Comparison of ENCODE assay signal across 13 cellular contexts in genomic region chr2:84870306-84870705, GRCh38. TPM values are rescaled to one million over a fixed set of nuclear protein-coding genes. Genes with fewer than 3 reads are reported as not detected.
DNase-seq lines count a peak whose midpoint lies in the region; ATAC-seq lines count a peak whose summit lies in the region.
"Had no signal": no experiment of that assay in that cellular context is flagged by ENCODE, and none has a peak within 500 bp of the region (broad histone marks: within the 10 kb centered on the region; RNA-seq: fewer than 3 reads in every experiment).

No MANE protein-coding gene starts in this region.

- CTCF ChIA-PET in activated CD4-positive, alpha-beta T cell treated with anti-CD3 and anti-CD28 coated beads for 36 hours (lab: Charles Lee): interaction anchor here (0.6 to 4.4 kb wide), 4 partner anchors 12 to 241 kb away, joined by 3 to 25 read pairs (median 6); no protein-coding TSS in a partner anchor

- no peak overlapping the region for H2AK5ac ChIP-seq in mesendoderm (ENCODE audit: low read length)

- no peak overlapping the region for H3K27ac ChIP-seq in mesendoderm (ENCODE audit: low read depth, low read length)
- H3K27ac ChIP-seq: brain microvascular endothelial cell had no signal

- H2BK120ac ChIP-seq in mesendoderm (ENCODE audit: low read depth, low read length): no peak overlapping the region

- no CpG with 5 or more reads among the region's 11 CpGs for WGBS in mesendoderm (ENCODE audit: extremely low coverage, insufficient coverage, low lambda C conversion rate)

- no peaks in the 10 kb centered on the region for H3K79me1 ChIP-seq in mesendoderm (ENCODE audit: low read length)

- H4K8ac ChIP-seq in mesendoderm (ENCODE audit: low read depth, low read length): no peak overlapping the region

- POLR2A ChIA-PET in activated CD4-positive, alpha-beta T cell treated with anti-CD3 and anti-CD28 coated beads for 36 hours (lab: Charles Lee): interaction anchor here (0.5 to 0.7 kb wide), 2 partner anchors 68 to 105 kb away, joined by 4 to 10 read pairs; no protein-coding TSS in a partner anchor

- H3K9ac ChIP-seq in mesendoderm (ENCODE audit: low read length): no peak overlapping the region

- H2BK15ac ChIP-seq in mesendoderm (replicated peaks; ENCODE audit: low read depth): no peak overlapping the region

- H3K56ac ChIP-seq in mesendoderm (ENCODE audit: low read length): no peak overlapping the region

- no peak for ATAC-seq in activated CD4-positive, alpha-beta T cell treated with anti-CD3 and anti-CD28 coated beads for 36 hours
- ATAC-seq in GM18907 (IDR thresholded peaks at IDR 0.05; ENCODE audit: unreplicated experiment) (peak; percentile 75), T-helper 17 cell (no peak), HG03039 (IDR thresholded peaks at IDR 0.05; ENCODE audit: unreplicated experiment) (no peak)

- no peak overlapping the region for H3K4ac ChIP-seq in mesendoderm (ENCODE audit: low read depth, low read length)

- no peak overlapping the region for H4K5ac ChIP-seq in mesendoderm (ENCODE audit: low read length)

- peaks cover 49% of the 10 kb centered on the region for H3K36me3 Mint-ChIP-seq in activated CD4-positive, alpha-beta T cell treated with anti-CD3 and anti-CD28 coated beads for 36 hours (ENCODE audit: low read depth)
- H3K36me3 Mint-ChIP-seq in T-helper 17 cell (ENCODE audit: low read depth): peaks cover 19% of the 10 kb centered on the region
- H3K36me3 Mint-ChIP-seq: type B pancreatic cell had no signal

- peaks cover 5% of the 10 kb centered on the region for H3K9me3 Mint-ChIP-seq in activated CD4-positive, alpha-beta T cell treated with anti-CD3 and anti-CD28 coated beads for 36 hours (ENCODE audit: low read depth)

- no peaks in the 10 kb centered on the region for H3K4me1 ChIP-seq in mesendoderm (ENCODE audit: control insufficient read depth, low read depth, low read length)

- H3K79me2 ChIP-seq in mesendoderm (ENCODE audit: control insufficient read depth, insufficient read depth, low read length): no peaks in the 10 kb centered on the region

- H3K23ac ChIP-seq in mesendoderm (ENCODE audit: low read length): no peak overlapping the region

- no peak for DNase-seq in activated CD4-positive, alpha-beta T cell treated with anti-CD3 and anti-CD28 coated beads for 36 hours
- DNase-seq in activated CD4-positive, alpha-beta T cell treated with anti-CD3 and anti-CD28 coated beads, Interleukin-2, amount 50 U/mL, for 4 hours: no peak
- DNase-seq in T-helper 17 cell: no peak
- DNase-seq in mesendoderm: peak; percentile 17
- no peak for DNase-seq in NOMO-1 treated with dmso at 0.1 percent for 144 hours (lab: John Stamatoyannopoulos, UW; ENCODE audit: unreplicated experiment)
- no peak for DNase-seq in hepatic stellate cell (ENCODE audit: low spot score)
- DNase-seq: brain microvascular endothelial cell, KG1, NCI-H2029 treated with DMSO at 0.1 percent for 48 hours, OCI-M1 had no signal

- peaks cover 79% of the 10 kb centered on the region for H3K4me1 Mint-ChIP-seq in activated CD4-positive, alpha-beta T cell treated with anti-CD3 and anti-CD28 coated beads for 36 hours
- H3K4me1 Mint-ChIP-seq in T-helper 17 cell: peaks cover 40% of the 10 kb centered on the region

- H3K9me3 ChIP-seq in T-helper 17 cell (ENCODE audit: control insufficient read depth, low read length, poor library complexity, severe bottlenecking): no peaks in the 10 kb centered on the region

- H3K18ac ChIP-seq in mesendoderm (ENCODE audit: low read length): no peak overlapping the region

- H3K4me2 ChIP-seq in mesendoderm (ENCODE audit: low read length): no peak overlapping the region

- no peaks in the 10 kb centered on the region for H3K27me3 ChIP-seq in mesendoderm (ENCODE audit: insufficient read depth, low read length, poor library complexity)
- H3K27me3 ChIP-seq: brain microvascular endothelial cell had no signal

- intact Hi-C loops in activated CD4-positive, alpha-beta T cell treated with anti-CD3 and anti-CD28 coated beads for 36 hours (cut with DNase I, micrococcal nuclease): no loop called here

- H3K27me3 Mint-ChIP-seq in activated CD4-positive, alpha-beta T cell treated with anti-CD3 and anti-CD28 coated beads for 36 hours: no peaks in the 10 kb centered on the region
- H3K27me3 Mint-ChIP-seq in T-helper 17 cell: no peaks in the 10 kb centered on the region

- no peaks in the 10 kb centered on the region for H3K36me3 ChIP-seq in mesendoderm (ENCODE audit: control insufficient read depth, insufficient read depth, low read length)
- H3K36me3 ChIP-seq: brain microvascular endothelial cell had no signal

- H3K27ac Mint-ChIP-seq in activated CD4-positive, alpha-beta T cell treated with anti-CD3 and anti-CD28 coated beads for 36 hours: peak overlapping the region; percentile 22
- peak overlapping the region; percentile 87 for H3K27ac Mint-ChIP-seq in T-helper 17 cell
- H3K27ac Mint-ChIP-seq: type B pancreatic cell had no signal

- no peak overlapping the region for H2BK5ac ChIP-seq in mesendoderm (ENCODE audit: low read length)

- no peak overlapping the region for H3K4me3 ChIP-seq in mesendoderm (ENCODE audit: low read length)

- H3K4me3 Mint-ChIP-seq in activated CD4-positive, alpha-beta T cell treated with anti-CD3 and anti-CD28 coated beads for 36 hours: no peak overlapping the region
- peak overlapping the region; percentile 31 for H3K4me3 Mint-ChIP-seq in T-helper 17 cell
- H3K4me3 Mint-ChIP-seq: type B pancreatic cell had no signal

RNA-seq across cellular contexts. Expression of gene TRABD2A, which starts 10.6 kb away (rescaled TPM):
- 10 to 100 TPM; 37.2 to 42.2 TPM for total RNA-seq in activated CD4-positive, alpha-beta T cell treated with anti-CD3 and anti-CD28 coated beads for 36 hours
- 10 to 100 TPM; 60.5 to 93.7 TPM for total RNA-seq in T-helper 17 cell
- polyA plus RNA-seq in mesendoderm (2013, experiment 1 of 2): 13.4 TPM
- polyA plus RNA-seq in mesendoderm (2013, experiment 2 of 2): 14.1 TPM

RNA-seq across cellular contexts. Expression of gene TMSB10, which starts 35.1 kb away (rescaled TPM):
- 1,000 to 10,000 TPM; 2,345 to 2,742 TPM for total RNA-seq in activated CD4-positive, alpha-beta T cell treated with anti-CD3 and anti-CD28 coated beads for 36 hours
- total RNA-seq in T-helper 17 cell: 1,000 to 10,000 TPM; 1,429 to 1,736 TPM
- 1,538 TPM for polyA plus RNA-seq in mesendoderm (2013, experiment 1 of 2)
- 1,586 TPM for polyA plus RNA-seq in mesendoderm (2013, experiment 2 of 2)
